Comparison of ENCODE assay signal across 13 cellular contexts in genomic region chr4:166045457-166045856, GRCh38.
DNase-seq lines count a peak whose midpoint lies in the region; ATAC-seq, FAIRE-seq and TF ChIP-seq lines count a peak whose summit lies in the region.
"Had no signal": no experiment of that assay in that cellular context is flagged by ENCODE, and none has a peak within 500 bp of the region (broad histone marks: within the 10 kb centered on the region; RNA-seq: fewer than 3 reads in every experiment).

No MANE protein-coding gene starts in this region.

- no peaks in the 10 kb centered on the region for H3K27me3 ChIP-seq in MM.1S (replicated peaks; ENCODE audit: insufficient read depth, low read length)
- H3K27me3 ChIP-seq in tibial nerve, result no peaks in the 10 kb centered on the region
- H3K27me3 ChIP-seq in spleen (replicated peaks in 1 of 7), result no peaks in the 10 kb centered on the region
- H3K27me3 ChIP-seq: vagina had no signal

- WGBS in tibial nerve, 2 donors, result 82 to 91% methylated on average over 9 of the region's 9 CpGs
- WGBS in spleen, 5 donors, result 77 to 82% (median 79%) methylated on average over 9 of the region's 9 CpGs

- peak overlapping the region; percentile 92 for H3K4me2 ChIP-seq in MM.1S (ENCODE audit: low read depth, low read length)
- H3K4me2 ChIP-seq: smooth muscle cell had no signal

- no peaks in the 10 kb centered on the region for H4K20me1 ChIP-seq in MM.1S (ENCODE audit: insufficient read depth, low read length)

- H3K79me2 ChIP-seq in MM.1S (ENCODE audit: low read length), result no peaks in the 10 kb centered on the region

- TF ChIP-seq POLR2A in tibial nerve (IDR thresholded peaks at IDR 0.05) (no peak), spleen (IDR thresholded peaks at IDR 0.05) (no peak)

- peak; percentile 0 for DNase-seq in stimulated activated naive CD4-positive, alpha-beta T cell treated with Interleukin-2 at 50 U/mL for 16 hours (lab: John Stamatoyannopoulos, UW)
- no peak for DNase-seq in stimulated activated naive CD4-positive, alpha-beta T cell (lab: John Stamatoyannopoulos, UW)
- DNase-seq in MM.1S, result peak; percentile 95
- no peak for DNase-seq in kidney
- no peak for DNase-seq in tibial nerve (ENCODE audit: low spot score in 2 of 2)
- DNase-seq in spleen, result no peak
- DNase-seq: amygdala, NCI-H146, NCI-H526 had no signal

- H3K36me3 ChIP-seq in MM.1S (replicated peaks; ENCODE audit: insufficient read depth, low read length) (no peaks in the 10 kb centered on the region), kidney (ENCODE audit: control insufficient read depth in 1 of 2, insufficient read depth in 2 of 2, low read length in 2 of 2) (no peaks in the 10 kb centered on the region), tibial nerve (no peaks in the 10 kb centered on the region), spleen (no peaks in the 10 kb centered on the region)
- H3K36me3 ChIP-seq: vagina had no signal

- intact Hi-C loops in kidney (cut with DNase I) (no loop called here), spleen (cut with DNase I; ENCODE audit: low total_unique reads) (no loop called here)

- H3K4me3 ChIP-seq in MM.1S (ENCODE audit: low read length) (peak overlapping the region; percentile 58), kidney (ENCODE audit: low read length in 2 of 2) (no peak overlapping the region), tibial nerve (no peak overlapping the region), spleen (no peak overlapping the region)
- H3K4me3 ChIP-seq: smooth muscle cell, vagina had no signal

- ATAC-seq in HG02623 (IDR thresholded peaks at IDR 0.05; ENCODE audit: unreplicated experiment) (peak; percentile 42), HG02759 (IDR thresholded peaks at IDR 0.05; ENCODE audit: unreplicated experiment) (no peak)

- no peak for FAIRE-seq in kidney (lab: Jason Lieb, UNC)

- H3F3A ChIP-seq in MM.1S (ENCODE audit: insufficient read depth, low read length), result peaks cover 18% of the 10 kb centered on the region

- H3K4me1 ChIP-seq in MM.1S (ENCODE audit: low read length) (peaks cover 20% of the 10 kb centered on the region), kidney (ENCODE audit: control insufficient read depth in 1 of 2, insufficient read depth in 1 of 2, low read depth in 1 of 2, low read length in 2 of 2) (no peaks in the 10 kb centered on the region), tibial nerve (no peaks in the 10 kb centered on the region), spleen (no peaks in the 10 kb centered on the region)

- TF ChIP-seq CTCF in MM.1S (IDR thresholded peaks at IDR 0.05; ENCODE audit: low read length) (no peak), kidney (IDR thresholded peaks at IDR 0.05; ENCODE audit: borderline replicate concordance, extremely low read depth, insufficient read depth) (no peak), tibial nerve (IDR thresholded peaks at IDR 0.05) (no peak), spleen (IDR thresholded peaks at IDR 0.05 in 8 of 11, conservative IDR thresholded peaks at IDR 0.05 in 3 of 11) (no peak)

- no peaks in the 10 kb centered on the region for H3K9me3 ChIP-seq in MM.1S (replicated peaks; ENCODE audit: insufficient read depth, low read length)
- H3K9me3 ChIP-seq in kidney (ENCODE audit: control insufficient read depth in 1 of 2, low read length in 2 of 2), result no peaks in the 10 kb centered on the region
- no peaks in the 10 kb centered on the region for H3K9me3 ChIP-seq in tibial nerve
- no peaks in the 10 kb centered on the region for H3K9me3 ChIP-seq in spleen
- H3K9me3 ChIP-seq: vagina had no signal

- H3K9ac ChIP-seq in MM.1S (ENCODE audit: low read length) (peak overlapping the region; percentile 68), kidney (ENCODE audit: low read length in 2 of 2) (no peak overlapping the region)

- no peak for TF ChIP-seq EP300 in tibial nerve (IDR thresholded peaks at IDR 0.05)

- H3K27ac ChIP-seq in MM.1S (ENCODE audit: low read length) (peak overlapping the region; percentile 89), kidney (ENCODE audit: low read depth in 2 of 2, low read length in 2 of 2) (no peak overlapping the region), tibial nerve (no peak overlapping the region), spleen (no peak overlapping the region)
- H3K27ac ChIP-seq: vagina had no signal

- H2AFZ ChIP-seq in MM.1S (ENCODE audit: low read length), result peak overlapping the region; percentile 25

- H3K9me2 ChIP-seq in MM.1S (replicated peaks; ENCODE audit: insufficient read depth, low read length), result no peaks in the 10 kb centered on the region

Comparison
In these comparisons a context has a peak if more than half of its experiments do, and no peak if none do; other contexts are left out.
1. DNase-seq: peak in stimulated activated naive CD4-positive, alpha-beta T cell treated with Interleukin-2 at 50 U/mL for 16 hours (single experiment) and MM.1S (single experiment); none in stimulated activated naive CD4-positive, alpha-beta T cell (0 of 6), kidney (single experiment), tibial nerve (0 of 2) and spleen (single experiment).